ENCODE assay signal across 9 cellular contexts in the genomic region with DNA sequence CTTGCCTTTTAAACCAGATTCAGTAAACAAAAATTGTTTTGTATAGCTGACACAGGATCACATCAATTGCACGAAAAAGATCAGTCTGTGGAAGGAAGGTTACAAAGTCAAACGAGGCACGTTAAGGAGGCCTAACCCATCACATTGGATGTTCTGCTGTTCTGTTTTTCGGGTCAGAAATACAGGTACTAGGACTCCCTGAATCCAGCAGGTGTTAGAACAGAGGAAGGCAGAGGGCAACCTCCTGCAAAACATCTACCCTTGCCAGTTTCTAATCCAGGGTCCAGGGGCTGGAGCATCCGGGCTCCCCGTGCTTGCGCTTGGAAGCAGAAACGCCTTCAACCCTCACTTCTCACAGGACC.
DNase-seq lines count a peak whose midpoint lies in the region; ATAC-seq and TF ChIP-seq lines count a peak whose summit lies in the region.
"Had no signal": no experiment of that assay in that cellular context is flagged by ENCODE, and none has a peak within 500 bp of the region (broad histone marks: within the 10 kb centered on the region; RNA-seq: fewer than 3 reads in every experiment).

No MANE protein-coding gene starts in this region.

- no peaks in the 10 kb centered on the region for H4K20me1 ChIP-seq in osteoblast (ENCODE audit: insufficient read depth, low read length)

- H3K27ac ChIP-seq in CD4-positive, alpha-beta memory T cell (ENCODE audit: low read depth, low read length) = no peak overlapping the region
- no peak overlapping the region for H3K27ac ChIP-seq in osteoblast (ENCODE audit: low read depth, low read length)

- CTCF ChIA-PET in CD4-positive, alpha-beta memory T cell (lab: Charles Lee; ENCODE audit: partially characterized antibody) = interaction anchor here (1.0 to 1.6 kb wide), 2 partner anchors 10 to 903 kb away, joined by 3 to 4 read pairs; no protein-coding TSS in a partner anchor

- H3K36me3 Mint-ChIP-seq in CD4-positive, alpha-beta memory T cell = no peaks in the 10 kb centered on the region
- H3K36me3 Mint-ChIP-seq: CD8-positive, alpha-beta T cell had no signal

- TF ChIP-seq CTCF in epithelial cell of esophagus (IDR thresholded peaks at IDR 0.05; ENCODE audit: insufficient read depth, low read depth, low read length, missing control alignments) (no peak), osteoblast (IDR thresholded peaks at IDR 0.05; ENCODE audit: extremely low read depth, low read depth, low read length) (no peak), omental fat pad (IDR thresholded peaks at IDR 0.05) (no peak)

- POLR2A ChIA-PET in CD4-positive, alpha-beta memory T cell (lab: Charles Lee; ENCODE audit: partially characterized antibody) = no interaction called here

- no peaks in the 10 kb centered on the region for H3K79me2 ChIP-seq in osteoblast (ENCODE audit: insufficient read depth, low read length)

- no peaks in the 10 kb centered on the region for H3K27me3 ChIP-seq in CD4-positive, alpha-beta memory T cell (ENCODE audit: insufficient read depth, low read length)
- no peaks in the 10 kb centered on the region for H3K27me3 ChIP-seq in osteoblast (ENCODE audit: insufficient read depth, low read length)

- no peak overlapping the region for H3K27ac Mint-ChIP-seq in CD4-positive, alpha-beta memory T cell
- H3K27ac Mint-ChIP-seq: CD8-positive, alpha-beta T cell had no signal

- H2AFZ ChIP-seq in osteoblast (ENCODE audit: low read length) = no peak overlapping the region

- intact Hi-C loops in CD4-positive, alpha-beta memory T cell (cut with micrococcal nuclease) = loop anchor here (2.0 kb wide), 1 partner anchor 246 kb away; no protein-coding TSS in a partner anchor

- no peak overlapping the region for H3K4me3 ChIP-seq in CD4-positive, alpha-beta memory T cell (ENCODE audit: low read length in 2 of 2)
- H3K4me3 ChIP-seq in epithelial cell of esophagus (ENCODE audit: low read length) (peak overlapping the region; percentile 58), osteoblast (ENCODE audit: insufficient read depth, low read length) (no peak overlapping the region)

- H3K36me3 ChIP-seq in CD4-positive, alpha-beta memory T cell (ENCODE audit: insufficient read depth, low read length) = no peaks in the 10 kb centered on the region
- H3K36me3 ChIP-seq in osteoblast (ENCODE audit: insufficient read depth, low read length) = no peaks in the 10 kb centered on the region

- peaks cover 3 to 12% (median 7%) of the 10 kb centered on the region in 8 donors for H3K9me3 Mint-ChIP-seq in CD4-positive, alpha-beta memory T cell

- no peaks in the 10 kb centered on the region for H3K4me1 ChIP-seq in CD4-positive, alpha-beta memory T cell (ENCODE audit: insufficient read depth, low read length)
- no peaks in the 10 kb centered on the region for H3K4me1 ChIP-seq in osteoblast (ENCODE audit: insufficient read depth, low read length)

- peaks cover 3 to 8% (median 6%) of the 10 kb centered on the region in 4 donors for H3K4me1 Mint-ChIP-seq in CD4-positive, alpha-beta memory T cell

- peak overlapping the region; percentile 51 for H3K4me2 ChIP-seq in osteoblast (ENCODE audit: insufficient read depth, low read length)

- no peak for DNase-seq in CD4-positive, alpha-beta memory T cell
- DNase-seq in epithelial cell of esophagus (ENCODE audit: low read depth) (no peak), osteoblast (ENCODE audit: insufficient read length, low spot score, missing footprints) (peak; percentile 55), omental fat pad (ENCODE audit: low spot score) (no peak), KBM-7 (no peak)
- no peak for DNase-seq in stimulated activated naive CD8-positive, alpha-beta T cell treated with anti-CD3 and anti-CD28 coated beads, Interleukin-15, Interleukin-2, amounts not matched to agents 100 U/mL and 50 U/mL, for 24 hours

- peak overlapping the region in 6 of 8 donors; percentile 1 to 67 (median 49) for H3K4me3 Mint-ChIP-seq in CD4-positive, alpha-beta memory T cell

- peaks cover 19 to 23% of the 10 kb centered on the region in 2 donors for H3K27me3 Mint-ChIP-seq in CD4-positive, alpha-beta memory T cell

- no peaks in the 10 kb centered on the region for H3K9me3 ChIP-seq in CD4-positive, alpha-beta memory T cell (ENCODE audit: control insufficient read depth in 1 of 2, low read length in 2 of 2)
- H3K9me3 ChIP-seq in osteoblast (ENCODE audit: low read depth, low read length) = no peaks in the 10 kb centered on the region

- in situ Hi-C loops in KBM-7 (cut with MboI; ENCODE audit: low pct_unique_long_range_greater_than_20kb, low sequenced_read_pairs) = no loop called here

- peak; percentile 3 for ATAC-seq in HG02852 (IDR thresholded peaks at IDR 0.05; ENCODE audit: unreplicated experiment)
- ATAC-seq in GM19328 (IDR thresholded peaks at IDR 0.05; ENCODE audit: unreplicated experiment) = no peak
- no peak for ATAC-seq in omental fat pad (ENCODE audit: low FRiP score)
- no peak for ATAC-seq in stimulated activated naive CD8-positive, alpha-beta T cell treated with anti-CD3 and anti-CD28 coated beads, Interleukin-15, Interleukin-2, amounts not matched to agents 100 U/mL and 50 U/mL, for 24 hours
- ATAC-seq: CD8-positive, alpha-beta T cell had no signal
